ENCODE assay signal across 8 cellular contexts in the genomic region with DNA sequence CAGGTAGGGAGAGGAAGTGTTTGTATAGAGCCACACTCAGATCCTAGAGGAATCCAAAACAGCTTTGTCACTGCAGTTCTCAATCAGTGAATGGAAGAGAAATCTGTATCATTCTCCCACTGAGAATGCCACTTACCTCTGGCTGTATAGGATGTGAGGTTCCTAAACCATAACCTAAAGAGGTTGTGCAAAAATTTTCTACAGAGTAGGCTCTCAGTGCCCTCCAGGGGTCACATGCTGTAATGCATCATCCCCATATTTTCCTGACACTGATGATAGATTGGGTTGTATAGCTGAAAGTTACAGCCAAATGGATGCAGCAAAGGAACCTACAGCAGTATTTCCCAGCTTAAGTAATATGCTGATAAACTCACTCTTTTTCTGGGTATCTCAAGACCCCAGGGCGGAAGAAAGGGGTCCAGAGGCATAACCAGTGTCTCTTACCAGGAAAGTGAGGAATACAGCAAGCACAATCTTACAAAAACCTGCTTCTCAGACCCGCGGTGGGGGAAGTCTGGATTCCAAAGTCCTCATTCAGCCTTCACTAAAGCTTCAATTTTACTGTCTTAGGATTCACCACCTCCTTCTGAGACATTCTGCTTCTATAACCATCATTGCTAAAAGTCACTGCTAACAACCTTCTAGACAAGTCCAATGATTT. TPM values are rescaled to one million over a fixed set of nuclear protein-coding genes. Genes with fewer than 3 reads are reported as not detected.
DNase-seq lines count a peak whose midpoint lies in the region; ATAC-seq and TF ChIP-seq lines count a peak whose summit lies in the region.

No MANE protein-coding gene starts in this region.

- H3K27ac Mint-ChIP-seq in CD8-positive, alpha-beta T cell: no peak overlapping the region
- peak overlapping the region in 3 of 5 experiments; percentile 33 to 76 (median 74) for H3K27ac Mint-ChIP-seq in brain

- CTCF ChIA-PET in CD8-positive, alpha-beta T cell (lab: Charles Lee): interaction anchor here (0.7 to 8.2 kb wide), 33 partner anchors 9 to 260 kb away, joined by 3 to 85 read pairs (median 6); a partner anchor contains a TSS

- H3K27me3 ChIP-seq in CD8-positive, alpha-beta T cell (ENCODE audit: insufficient read depth, low read length): no peaks in the 10 kb centered on the region

- intact Hi-C loops in CD8-positive, alpha-beta T cell (cut with DNase I, micrococcal nuclease): loop anchor here (1.0 to 5.0 kb wide), 6 partner anchors 11 to 197 kb away; a partner anchor contains a TSS

- TF ChIP-seq CTCF in CD8-positive, alpha-beta T cell (IDR thresholded peaks at IDR 0.05): peak; percentile 76
- TF ChIP-seq CTCF in GM12873 (IDR thresholded peaks at IDR 0.05; ENCODE audit: insufficient read depth, low read depth, low read length, missing control alignments): peak; percentile 81
- peak; percentile 73 to 79 for TF ChIP-seq CTCF in brain (conservative IDR thresholded peaks at IDR 0.05)

- H3K4me1 Mint-ChIP-seq in CD8-positive, alpha-beta T cell (ENCODE audit: low read depth): peaks cover 28% of the 10 kb centered on the region
- peaks cover 42% of the 10 kb centered on the region for H3K4me1 Mint-ChIP-seq in brain

- peak; percentile 43 for ATAC-seq in CD8-positive, alpha-beta T cell

- H3K36me3 ChIP-seq in CD8-positive, alpha-beta T cell (ENCODE audit: insufficient read depth, low read length): no peaks in the 10 kb centered on the region

- POLR2A ChIA-PET in CD8-positive, alpha-beta T cell (lab: Charles Lee): interaction anchor here (1.0 to 1.3 kb wide), 4 partner anchors 11 to 98 kb away, joined by 3 to 5 read pairs (median 4); a partner anchor contains a TSS

- H3K4me3 ChIP-seq in CD8-positive, alpha-beta T cell (ENCODE audit: low read depth, low read length): no peak overlapping the region

- peaks cover 14% of the 10 kb centered on the region for H3K36me3 Mint-ChIP-seq in CD8-positive, alpha-beta T cell
- H3K36me3 Mint-ChIP-seq in brain: no peaks in the 10 kb centered on the region

- DNase-seq in CD8-positive, alpha-beta T cell: peak in 5 of 7 experiments; percentile 20 to 57 (median 37)
- DNase-seq in NCI-H69 (lab: John Stamatoyannopoulos, UW): peak; percentile 51
- peak; percentile 55 for DNase-seq in medulla oblongata (ENCODE audit: extremely low spot score)
- no peak for DNase-seq in cortex of kidney (lab: John Stamatoyannopoulos, UW)
- no peak for DNase-seq in NCI-H774 (lab: John Stamatoyannopoulos, UW)
- DNase-seq in stimulated activated CD4-positive, alpha-beta T cell treated with anti-CD3 and anti-CD28 coated beads, Interleukin-4, amount 100 ng/mL, for 1 hour: no peak

- H3K27ac ChIP-seq in CD8-positive, alpha-beta T cell (ENCODE audit: low read depth, low read length): no peak overlapping the region

- H3K27me3 Mint-ChIP-seq in CD8-positive, alpha-beta T cell (ENCODE audit: low read depth): no peaks in the 10 kb centered on the region
- peaks cover 4% of the 10 kb centered on the region for H3K27me3 Mint-ChIP-seq in brain

- H3K9me3 Mint-ChIP-seq in CD8-positive, alpha-beta T cell: no peaks in the 10 kb centered on the region
- H3K9me3 Mint-ChIP-seq in brain: peaks cover 0 to 2% (median 0%) of the 10 kb centered on the region in 5 experiments

- no peak overlapping the region for H3K4me3 Mint-ChIP-seq in CD8-positive, alpha-beta T cell
- H3K4me3 Mint-ChIP-seq in brain: peak overlapping the region in 3 of 5 experiments; percentile 16 to 83 (median 61)

- no peaks in the 10 kb centered on the region for H3K9me3 ChIP-seq in CD8-positive, alpha-beta T cell (ENCODE audit: low read length)

- peaks cover 16% of the 10 kb centered on the region for H3K4me1 ChIP-seq in CD8-positive, alpha-beta T cell (ENCODE audit: insufficient read depth, low read length)

RNA-seq across cellular contexts. Expression of a gene that starts 3.8 kb away (rescaled TPM):
- total RNA-seq in CD8-positive, alpha-beta T cell: 1 to 10 TPM; 4.2 to 5.9 TPM
- polyA plus RNA-seq in brain (ENCODE audit: insufficient read depth, low read depth, low replicate concordance): 3.6 TPM

RNA-seq across cellular contexts. Expression of a gene that starts 10.9 kb away (rescaled TPM):
- total RNA-seq in CD8-positive, alpha-beta T cell: 10 to 100 TPM; 10.6 to 10.7 TPM
- polyA plus RNA-seq in brain (ENCODE audit: insufficient read depth, low read depth, low replicate concordance): 15.3 TPM

Comparison
In these comparisons a context has a peak if more than half of its experiments do, and no peak if none do; other contexts are left out.
1. DNase-seq: peak in CD8-positive, alpha-beta T cell (5 of 7), NCI-H69 (single experiment) and medulla oblongata (single experiment); none in cortex of kidney (single experiment), NCI-H774 (single experiment) and stimulated activated CD4-positive, alpha-beta T cell treated with anti-CD3 and anti-CD28 coated beads, Interleukin-4, amount 100 ng/mL, for 1 hour (single experiment).
2. Peak in every context shown above with its lines, with median percentiles within 50 percentile points of each other: CTCF ChIP-seq.